40 cellular contexts compared by ENCODE assay signal in genomic region chr10:13222151-13222550, GRCh38. TPM values are rescaled to one million over a fixed set of nuclear protein-coding genes. Genes with fewer than 3 reads are reported as not detected.
"Had no signal": no experiment of that assay in that cellular context is flagged by ENCODE, and none has a peak within 500 bp of the region (broad histone marks: within the 10 kb centered on the region; RNA-seq: fewer than 3 reads in every experiment).

No MANE protein-coding gene starts in this region.

- H3K27me3 ChIP-seq: adrenal gland, Peyer's patch had no signal

- H3K4me1 ChIP-seq: adrenal gland, Peyer's patch had no signal

- H3K36me3 ChIP-seq: adrenal gland, Peyer's patch, WERI-Rb-1 had no signal

- H3K36me3 Mint-ChIP-seq: activated naive CD8-positive, alpha-beta T cell treated with anti-CD3 and anti-CD28 coated beads, Interleukin-2, amount 10 ng/mL, durations not matched to agents 7 days and 5 days; brain; IgD-negative memory B cell had no signal

- DNase-seq: activated CD4-positive, alpha-beta memory T cell treated with anti-CD3 and anti-CD28 coated beads, Interleukin-2, amount 10 ng/mL, durations not matched to agents 7 days and 5 days; activated CD4-positive, alpha-beta T cell treated with anti-CD3 and anti-CD28 coated beads for 1 hour; activated CD4-positive, alpha-beta T cell treated with anti-CD3 and anti-CD28 coated beads for 48 hours; activated CD4-positive, CD25-positive, alpha-beta regulatory T cell; activated effector memory CD4-positive, alpha-beta T cell treated with anti-CD3 and anti-CD28 coated beads, Interleukin-2, amount 50 U/mL, for 16 hours; activated naive CD4-positive, alpha-beta T cell; activated naive CD4-positive, alpha-beta T cell treated with anti-CD3 and anti-CD28 coated beads, Interleukin-2, amount 50 U/mL, for 16 hours; activated naive CD8-positive, alpha-beta T cell treated with anti-CD3 and anti-CD28 coated beads, Interleukin-2, amount 10 ng/mL, durations not matched to agents 7 days and 5 days; activated T-cell treated with anti-CD3 and anti-CD28 coated beads, Interleukin-2, amount 50 U/mL, for 1 hour; activated T-cell treated with anti-CD3 and anti-CD28 coated beads, Interleukin-2, amount 50 U/mL, for 72 hours; adrenal gland; caudate nucleus; Kasumi-1; KBM-7; MM.1S; MV-4-11; NCI-H1092; NCI-H1436 treated with DMSO at 0.1 percent for 48 hours; NCI-H1694 treated with DMSO at 0.1 percent for 48 hours; NCI-H2029; NCI-H510A; NCI-H526; NCI-H748 treated with DMSO at 0.1 percent for 48 hours; NK-92 treated with Interleukin-12 subunit alpha and Interleukin-12 subunit beta, amount 100 ng/mL, for 24 hours; Peyer's patch; SIG-M5; SW 1271; T-helper 1 cell; T-helper 2 cell; T-helper 9 cell; WERI-Rb-1 had no signal

- ATAC-seq: activated T-helper 17 cell treated with anti-CD3 and anti-CD28 coated beads, Interleukin-2, amount 50 U/mL, for 72 hours; Right ventricle myocardium inferior had no signal

- H3K9me3 ChIP-seq: adrenal gland, Peyer's patch had no signal

- FAIRE-seq: bronchial epithelial cell had no signal

- H3K4me3 ChIP-seq: adrenal gland, Peyer's patch had no signal

- H3K27ac Mint-ChIP-seq: activated CD4-positive, alpha-beta memory T cell treated with anti-CD3 and anti-CD28 coated beads, Interleukin-2, amount 10 ng/mL, durations not matched to agents 7 days and 5 days; activated naive CD8-positive, alpha-beta T cell treated with anti-CD3 and anti-CD28 coated beads, Interleukin-2, amount 10 ng/mL, durations not matched to agents 7 days and 5 days; activated T-cell treated with anti-CD3 and anti-CD28 coated beads, Interleukin-2, amount 50 U/mL, for 72 hours; activated T-helper 17 cell treated with anti-CD3 and anti-CD28 coated beads, Interleukin-2, amount 50 U/mL, for 72 hours; brain; IgD-negative memory B cell had no signal

- H3K9me3 Mint-ChIP-seq: activated CD4-positive, alpha-beta memory T cell treated with anti-CD3 and anti-CD28 coated beads, Interleukin-2, amount 10 ng/mL, durations not matched to agents 7 days and 5 days; activated naive CD8-positive, alpha-beta T cell treated with anti-CD3 and anti-CD28 coated beads, Interleukin-2, amount 10 ng/mL, durations not matched to agents 7 days and 5 days; activated T-cell treated with anti-CD3 and anti-CD28 coated beads, Interleukin-2, amount 50 U/mL, for 72 hours; activated T-helper 17 cell treated with anti-CD3 and anti-CD28 coated beads, Interleukin-2, amount 50 U/mL, for 72 hours; IgD-negative memory B cell had no signal

- H3K27ac ChIP-seq: adrenal gland, Peyer's patch, RWPE1, WERI-Rb-1 had no signal

- H3K4me3 Mint-ChIP-seq: activated CD4-positive, alpha-beta memory T cell treated with anti-CD3 and anti-CD28 coated beads, Interleukin-2, amount 10 ng/mL, durations not matched to agents 7 days and 5 days; activated naive CD8-positive, alpha-beta T cell treated with anti-CD3 and anti-CD28 coated beads, Interleukin-2, amount 10 ng/mL, durations not matched to agents 7 days and 5 days; activated T-cell treated with anti-CD3 and anti-CD28 coated beads, Interleukin-2, amount 50 U/mL, for 72 hours; activated T-helper 17 cell treated with anti-CD3 and anti-CD28 coated beads, Interleukin-2, amount 50 U/mL, for 72 hours; brain; IgD-negative memory B cell had no signal

- H3K4me1 Mint-ChIP-seq: activated CD4-positive, alpha-beta memory T cell treated with anti-CD3 and anti-CD28 coated beads, Interleukin-2, amount 10 ng/mL, durations not matched to agents 7 days and 5 days; activated T-helper 17 cell treated with anti-CD3 and anti-CD28 coated beads, Interleukin-2, amount 50 U/mL, for 72 hours; brain had no signal

- H3K27me3 Mint-ChIP-seq: activated CD4-positive, alpha-beta memory T cell treated with anti-CD3 and anti-CD28 coated beads, Interleukin-2, amount 10 ng/mL, durations not matched to agents 7 days and 5 days; activated naive CD8-positive, alpha-beta T cell treated with anti-CD3 and anti-CD28 coated beads, Interleukin-2, amount 10 ng/mL, durations not matched to agents 7 days and 5 days; activated T-helper 17 cell treated with anti-CD3 and anti-CD28 coated beads, Interleukin-2, amount 50 U/mL, for 72 hours; brain had no signal

RNA-seq across cellular contexts. Expression of gene UCMA, which starts 12.0 kb away (rescaled TPM):
- total RNA-seq: activated CD4-positive, alpha-beta memory T cell treated with anti-CD3 and anti-CD28 coated beads, Interleukin-2, amount 10 ng/mL, durations not matched to agents 7 days and 5 days; activated CD8-positive, alpha-beta memory T cell treated with anti-CD3 and anti-CD28 coated beads for 36 hours; activated naive CD8-positive, alpha-beta T cell treated with anti-CD3 and anti-CD28 coated beads, Interleukin-2, amount 10 ng/mL, durations not matched to agents 7 days and 5 days; activated T-cell treated with anti-CD3 and anti-CD28 coated beads, Interleukin-2, amount 50 U/mL, for 72 hours; activated T-helper 17 cell treated with anti-CD3 and anti-CD28 coated beads, Interleukin-2, amount 50 U/mL, for 72 hours; adrenal gland; bronchial epithelial cell; PC-3; Peyer's patch; Right ventricle myocardium inferior; SK-MEL-5 had no signal
- polyA plus RNA-seq: adrenal gland, IgD-negative memory B cell had no signal
